In the genomic region with DNA sequence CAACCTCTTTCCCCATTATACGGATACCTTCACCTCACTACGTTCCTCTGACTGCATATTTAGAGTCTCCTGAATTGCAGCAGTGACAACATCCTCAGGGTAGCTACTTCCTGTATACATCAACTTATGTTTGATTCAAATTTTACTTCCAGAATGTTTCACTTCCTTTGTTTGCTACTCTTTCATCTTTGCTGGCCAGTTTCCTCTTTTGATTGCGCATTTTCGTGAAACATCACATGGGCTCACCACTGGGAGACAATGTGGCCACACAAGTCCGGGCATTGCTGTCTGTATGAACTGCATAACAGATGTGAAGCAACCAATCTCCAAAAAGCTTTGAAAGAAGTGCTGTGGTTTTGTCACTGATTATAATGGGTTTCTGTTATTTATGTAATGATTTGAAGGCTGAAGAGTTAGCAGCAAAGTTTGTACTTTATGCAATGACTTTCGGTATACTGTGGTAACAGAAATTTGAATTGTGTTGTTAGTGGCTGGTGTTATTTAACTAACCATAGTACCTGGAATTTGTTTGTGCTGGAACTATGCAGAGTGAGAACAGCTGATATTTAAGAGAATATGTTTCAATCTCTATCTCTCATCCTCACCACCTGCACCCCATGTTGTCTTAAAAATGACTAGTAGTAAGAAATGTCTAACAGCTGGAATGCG, we compare ENCODE assay signal across 8 cellular contexts. TPM values are rescaled to one million over a fixed set of nuclear protein-coding genes. Genes with fewer than 3 reads are reported as not detected.
A peak's percentile ranks its signal among the peaks of the same experiment; 100 is the strongest.
DNase-seq lines count a peak whose midpoint lies in the region; ATAC-seq, FAIRE-seq and TF ChIP-seq lines count a peak whose summit lies in the region.

No MANE protein-coding gene starts in this region.

- no peaks in the 10 kb centered on the region for H4K20me1 ChIP-seq in osteoblast (ENCODE audit: insufficient read depth, low read length)

- DNase-seq in LHCN-M2 (ENCODE audit: low read depth) (peak; percentile 3), osteoblast (ENCODE audit: insufficient read length, low spot score, missing footprints) (no peak), glomerular visceral epithelial cell (ENCODE audit: extremely low spot score) (no peak), NCI-H128 (lab: John Stamatoyannopoulos, UW; ENCODE audit: unreplicated experiment) (no peak), HTR-8/SVneo (ENCODE audit: insufficient read length, low spot score) (no peak)
- DNase-seq in central memory CD8-positive, alpha-beta T cell (ENCODE audit: low spot score in 2 of 2): no peak

- FAIRE-seq in HTR-8/SVneo (lab: Jason Lieb, UNC): no peak

- peak; percentile 87 for ATAC-seq in GM18505 (IDR thresholded peaks at IDR 0.05; ENCODE audit: unreplicated experiment)
- peak; percentile 92 for ATAC-seq in GM21619 (IDR thresholded peaks at IDR 0.05; ENCODE audit: unreplicated experiment)
- ATAC-seq in central memory CD8-positive, alpha-beta T cell (replicated peaks; ENCODE audit: extremely low read depth, poor library complexity, severe bottlenecking): peak; percentile 69

- H3K4me1 ChIP-seq in osteoblast (ENCODE audit: insufficient read depth, low read length): no peaks in the 10 kb centered on the region

- no peak overlapping the region for H3K4me2 ChIP-seq in osteoblast (ENCODE audit: insufficient read depth, low read length)

- no peak overlapping the region for H3K4me3 Mint-ChIP-seq in central memory CD8-positive, alpha-beta T cell

- no peaks in the 10 kb centered on the region for H3K9me3 ChIP-seq in osteoblast (ENCODE audit: low read depth, low read length)

- peaks cover 6% of the 10 kb centered on the region for H3K4me1 Mint-ChIP-seq in central memory CD8-positive, alpha-beta T cell

- H3K27ac Mint-ChIP-seq in central memory CD8-positive, alpha-beta T cell (ENCODE audit: low read depth): no peak overlapping the region

- H3K27me3 Mint-ChIP-seq in central memory CD8-positive, alpha-beta T cell: peaks cover 34% of the 10 kb centered on the region

- peaks cover 2% of the 10 kb centered on the region for H3K36me3 Mint-ChIP-seq in central memory CD8-positive, alpha-beta T cell (ENCODE audit: insufficient read depth)

- peak overlapping the region; percentile 17 for H2AFZ ChIP-seq in osteoblast (ENCODE audit: low read length)

- no peaks in the 10 kb centered on the region for H3K9me3 Mint-ChIP-seq in central memory CD8-positive, alpha-beta T cell

- H3K79me2 ChIP-seq in osteoblast (ENCODE audit: insufficient read depth, low read length): no peaks in the 10 kb centered on the region

- no peak overlapping the region for H3K27ac ChIP-seq in osteoblast (ENCODE audit: low read depth, low read length)

- peaks cover 2% of the 10 kb centered on the region for H3K27me3 ChIP-seq in osteoblast (ENCODE audit: insufficient read depth, low read length)

- no peaks in the 10 kb centered on the region for H3K36me3 ChIP-seq in osteoblast (ENCODE audit: insufficient read depth, low read length)

- H3K4me3 ChIP-seq in osteoblast (ENCODE audit: insufficient read depth, low read length): no peak overlapping the region

- no peak for TF ChIP-seq CTCF in osteoblast (IDR thresholded peaks at IDR 0.05; ENCODE audit: extremely low read depth, low read depth, low read length)

- no peak for TF ChIP-seq POLR2A in GM18505 (IDR thresholded peaks at IDR 0.05; ENCODE audit: borderline replicate concordance, extremely low read depth, insufficient read depth, insufficient read length)

RNA-seq across cellular contexts. Expression of gene SNCA, which starts 7.4 kb away (rescaled TPM):
- 10.1 TPM in 1 of 2 replicates, not detected in the other for total RNA-seq in LHCN-M2 (2014; rRNA removed)
- 0.16 TPM for polyA plus RNA-seq in LHCN-M2 (2012)
- total RNA-seq in osteoblast: 0.29 and 0.72 TPM in 2 replicates
